Comparison of ENCODE assay signal across 1 cellular context in genomic region chr1:9537863-9538668, GRCh38.
TF ChIP-seq lines count a peak whose summit lies in the region.

No MANE protein-coding gene starts in this region.

TF ChIP-seq in GM23338, 12 proteins besides CTCF, POLR2A, EP300 and RAD21 (continued from another document):
- TF ChIP-seq, protein P1, sequence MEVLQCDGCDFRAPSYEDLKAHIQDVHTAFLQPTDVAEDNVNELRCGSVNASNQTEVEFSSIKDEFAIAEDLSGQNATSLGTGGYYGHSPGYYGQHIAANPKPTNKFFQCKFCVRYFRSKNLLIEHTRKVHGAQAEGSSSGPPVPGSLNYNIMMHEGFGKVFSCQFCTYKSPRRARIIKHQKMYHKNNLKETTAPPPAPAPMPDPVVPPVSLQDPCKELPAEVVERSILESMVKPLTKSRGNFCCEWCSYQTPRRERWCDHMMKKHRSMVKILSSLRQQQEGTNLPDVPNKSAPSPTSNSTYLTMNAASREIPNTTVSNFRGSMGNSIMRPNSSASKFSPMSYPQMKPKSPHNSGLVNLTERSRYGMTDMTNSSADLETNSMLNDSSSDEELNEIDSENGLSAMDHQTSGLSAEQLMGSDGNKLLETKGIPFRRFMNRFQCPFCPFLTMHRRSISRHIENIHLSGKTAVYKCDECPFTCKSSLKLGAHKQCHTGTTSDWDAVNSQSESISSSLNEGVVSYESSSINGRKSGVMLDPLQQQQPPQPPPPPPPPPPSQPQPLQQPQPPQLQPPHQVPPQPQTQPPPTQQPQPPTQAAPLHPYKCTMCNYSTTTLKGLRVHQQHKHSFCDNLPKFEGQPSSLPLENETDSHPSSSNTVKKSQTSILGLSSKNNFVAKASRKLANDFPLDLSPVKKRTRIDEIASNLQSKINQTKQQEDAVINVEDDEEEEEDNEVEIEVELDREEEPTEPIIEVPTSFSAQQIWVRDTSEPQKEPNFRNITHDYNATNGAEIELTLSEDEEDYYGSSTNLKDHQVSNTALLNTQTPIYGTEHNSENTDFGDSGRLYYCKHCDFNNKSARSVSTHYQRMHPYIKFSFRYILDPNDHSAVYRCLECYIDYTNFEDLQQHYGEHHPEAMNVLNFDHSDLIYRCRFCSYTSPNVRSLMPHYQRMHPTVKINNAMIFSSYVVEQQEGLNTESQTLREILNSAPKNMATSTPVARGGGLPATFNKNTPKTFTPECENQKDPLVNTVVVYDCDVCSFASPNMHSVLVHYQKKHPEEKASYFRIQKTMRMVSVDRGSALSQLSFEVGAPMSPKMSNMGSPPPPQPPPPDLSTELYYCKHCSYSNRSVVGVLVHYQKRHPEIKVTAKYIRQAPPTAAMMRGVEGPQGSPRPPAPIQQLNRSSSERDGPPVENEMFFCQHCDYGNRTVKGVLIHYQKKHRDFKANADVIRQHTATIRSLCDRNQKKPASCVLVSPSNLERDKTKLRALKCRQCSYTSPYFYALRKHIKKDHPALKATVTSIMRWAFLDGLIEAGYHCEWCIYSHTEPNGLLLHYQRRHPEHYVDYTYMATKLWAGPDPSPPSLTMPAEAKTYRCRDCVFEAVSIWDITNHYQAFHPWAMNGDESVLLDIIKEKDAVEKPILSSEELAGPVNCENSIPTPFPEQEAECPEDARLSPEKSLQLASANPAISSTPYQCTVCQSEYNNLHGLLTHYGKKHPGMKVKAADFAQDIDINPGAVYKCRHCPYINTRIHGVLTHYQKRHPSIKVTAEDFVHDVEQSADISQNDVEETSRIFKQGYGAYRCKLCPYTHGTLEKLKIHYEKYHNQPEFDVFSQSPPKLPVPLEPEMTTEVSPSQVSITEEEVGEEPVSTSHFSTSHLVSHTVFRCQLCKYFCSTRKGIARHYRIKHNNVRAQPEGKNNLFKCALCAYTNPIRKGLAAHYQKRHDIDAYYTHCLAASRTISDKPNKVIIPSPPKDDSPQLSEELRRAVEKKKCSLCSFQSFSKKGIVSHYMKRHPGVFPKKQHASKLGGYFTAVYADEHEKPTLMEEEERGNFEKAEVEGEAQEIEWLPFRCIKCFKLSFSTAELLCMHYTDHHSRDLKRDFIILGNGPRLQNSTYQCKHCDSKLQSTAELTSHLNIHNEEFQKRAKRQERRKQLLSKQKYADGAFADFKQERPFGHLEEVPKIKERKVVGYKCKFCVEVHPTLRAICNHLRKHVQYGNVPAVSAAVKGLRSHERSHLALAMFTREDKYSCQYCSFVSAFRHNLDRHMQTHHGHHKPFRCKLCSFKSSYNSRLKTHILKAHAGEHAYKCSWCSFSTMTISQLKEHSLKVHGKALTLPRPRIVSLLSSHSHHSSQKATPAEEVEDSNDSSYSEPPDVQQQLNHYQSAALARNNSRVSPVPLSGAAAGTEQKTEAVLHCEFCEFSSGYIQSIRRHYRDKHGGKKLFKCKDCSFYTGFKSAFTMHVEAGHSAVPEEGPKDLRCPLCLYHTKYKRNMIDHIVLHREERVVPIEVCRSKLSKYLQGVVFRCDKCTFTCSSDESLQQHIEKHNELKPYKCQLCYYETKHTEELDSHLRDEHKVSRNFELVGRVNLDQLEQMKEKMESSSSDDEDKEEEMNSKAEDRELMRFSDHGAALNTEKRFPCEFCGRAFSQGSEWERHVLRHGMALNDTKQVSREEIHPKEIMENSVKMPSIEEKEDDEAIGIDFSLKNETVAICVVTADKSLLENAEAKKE (CRISPR knock-in tag; IDR thresholded peaks at IDR 0.05): no peak
- no peak for TF ChIP-seq EZH2phosphoT487 (IDR thresholded peaks at IDR 0.05; ENCODE audit: unreplicated experiment)
- TF ChIP-seq JUNB (IDR thresholded peaks at IDR 0.05; ENCODE audit: unreplicated experiment): no peak
- no peak for TF ChIP-seq STAT1 (IDR thresholded peaks at IDR 0.05; ENCODE audit: unreplicated experiment)
- TF ChIP-seq ZNF114 (CRISPR knock-in tag; IDR thresholded peaks at IDR 0.05): no peak
- TF ChIP-seq CREB1 (CRISPR knock-in tag; IDR thresholded peaks at IDR 0.05; ENCODE audit: low read depth): no peak
- no peak for TF ChIP-seq ZNF331 (CRISPR knock-in tag; IDR thresholded peaks at IDR 0.05; ENCODE audit: low read depth)
- TF ChIP-seq, protein P2, sequence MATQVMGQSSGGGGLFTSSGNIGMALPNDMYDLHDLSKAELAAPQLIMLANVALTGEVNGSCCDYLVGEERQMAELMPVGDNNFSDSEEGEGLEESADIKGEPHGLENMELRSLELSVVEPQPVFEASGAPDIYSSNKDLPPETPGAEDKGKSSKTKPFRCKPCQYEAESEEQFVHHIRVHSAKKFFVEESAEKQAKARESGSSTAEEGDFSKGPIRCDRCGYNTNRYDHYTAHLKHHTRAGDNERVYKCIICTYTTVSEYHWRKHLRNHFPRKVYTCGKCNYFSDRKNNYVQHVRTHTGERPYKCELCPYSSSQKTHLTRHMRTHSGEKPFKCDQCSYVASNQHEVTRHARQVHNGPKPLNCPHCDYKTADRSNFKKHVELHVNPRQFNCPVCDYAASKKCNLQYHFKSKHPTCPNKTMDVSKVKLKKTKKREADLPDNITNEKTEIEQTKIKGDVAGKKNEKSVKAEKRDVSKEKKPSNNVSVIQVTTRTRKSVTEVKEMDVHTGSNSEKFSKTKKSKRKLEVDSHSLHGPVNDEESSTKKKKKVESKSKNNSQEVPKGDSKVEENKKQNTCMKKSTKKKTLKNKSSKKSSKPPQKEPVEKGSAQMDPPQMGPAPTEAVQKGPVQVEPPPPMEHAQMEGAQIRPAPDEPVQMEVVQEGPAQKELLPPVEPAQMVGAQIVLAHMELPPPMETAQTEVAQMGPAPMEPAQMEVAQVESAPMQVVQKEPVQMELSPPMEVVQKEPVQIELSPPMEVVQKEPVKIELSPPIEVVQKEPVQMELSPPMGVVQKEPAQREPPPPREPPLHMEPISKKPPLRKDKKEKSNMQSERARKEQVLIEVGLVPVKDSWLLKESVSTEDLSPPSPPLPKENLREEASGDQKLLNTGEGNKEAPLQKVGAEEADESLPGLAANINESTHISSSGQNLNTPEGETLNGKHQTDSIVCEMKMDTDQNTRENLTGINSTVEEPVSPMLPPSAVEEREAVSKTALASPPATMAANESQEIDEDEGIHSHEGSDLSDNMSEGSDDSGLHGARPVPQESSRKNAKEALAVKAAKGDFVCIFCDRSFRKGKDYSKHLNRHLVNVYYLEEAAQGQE (IDR thresholded peaks at IDR 0.05; ENCODE audit: unreplicated experiment): no peak
- TF ChIP-seq, protein P3, sequence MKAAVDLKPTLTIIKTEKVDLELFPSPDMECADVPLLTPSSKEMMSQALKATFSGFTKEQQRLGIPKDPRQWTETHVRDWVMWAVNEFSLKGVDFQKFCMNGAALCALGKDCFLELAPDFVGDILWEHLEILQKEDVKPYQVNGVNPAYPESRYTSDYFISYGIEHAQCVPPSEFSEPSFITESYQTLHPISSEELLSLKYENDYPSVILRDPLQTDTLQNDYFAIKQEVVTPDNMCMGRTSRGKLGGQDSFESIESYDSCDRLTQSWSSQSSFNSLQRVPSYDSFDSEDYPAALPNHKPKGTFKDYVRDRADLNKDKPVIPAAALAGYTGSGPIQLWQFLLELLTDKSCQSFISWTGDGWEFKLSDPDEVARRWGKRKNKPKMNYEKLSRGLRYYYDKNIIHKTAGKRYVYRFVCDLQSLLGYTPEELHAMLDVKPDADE (IDR thresholded peaks at IDR 0.05): no peak
- TF ChIP-seq NANOG (IDR thresholded peaks at IDR 0.05; ENCODE audit: borderline replicate concordance): no peak
